ENCODE assay signal across 29 cellular contexts in the genomic region with DNA sequence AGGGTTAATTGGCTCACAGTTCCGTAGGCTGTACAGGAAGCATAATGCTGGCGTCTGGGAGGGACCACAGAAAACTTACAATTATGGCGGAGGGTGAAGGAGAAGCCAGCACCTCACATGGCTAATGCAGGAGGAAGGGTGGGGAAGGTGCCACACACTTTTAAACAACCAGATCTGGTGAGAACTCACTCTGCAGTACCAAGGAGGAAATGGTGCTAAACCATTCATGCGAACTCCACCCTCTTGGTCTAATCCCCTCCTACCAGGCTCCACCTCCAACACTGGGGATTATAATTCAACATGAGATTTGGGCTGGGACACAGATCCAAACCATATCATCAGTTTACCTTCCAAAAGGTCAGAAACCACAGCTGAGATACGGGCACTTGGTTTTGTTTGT.
DNase-seq lines count a peak whose midpoint lies in the region; ATAC-seq and TF ChIP-seq lines count a peak whose summit lies in the region.
"Had no signal": no experiment of that assay in that cellular context is flagged by ENCODE, and none has a peak within 500 bp of the region (broad histone marks: within the 10 kb centered on the region; RNA-seq: fewer than 3 reads in every experiment).

No MANE protein-coding gene starts in this region.

- intact Hi-C loops in cardiac septum (cut with DNase I) (no loop called here), left cardiac atrium (cut with DNase I) (no loop called here), natural killer cell (cut with micrococcal nuclease) (no loop called here)

- H3K27ac Mint-ChIP-seq in natural killer cell: peak overlapping the region; percentile 55 to 56
- peak overlapping the region in 1 of 2 donors; percentile 13 for H3K27ac Mint-ChIP-seq in natural killer cell treated with Interleukin-12 subunit alpha and Interleukin-12 subunit beta and Interleukin-15 and Interleukin-18, amount 100 ng/mL, for 72 hours
- peak overlapping the region; percentile 60 to 92 (median 84) for H3K27ac Mint-ChIP-seq in immature natural killer cell
- H3K27ac Mint-ChIP-seq: B cell; CD14-positive monocyte; CD4-positive, alpha-beta memory T cell; CD4-positive, alpha-beta T cell; CD4-positive, CD25-positive, alpha-beta regulatory T cell; CD8-positive, alpha-beta memory T cell; CD8-positive, alpha-beta T cell had no signal

- DNase-seq in cardiac septum (ENCODE audit: low spot score) (peak; percentile 12), left cardiac atrium (no peak), natural killer cell (no peak), immature natural killer cell (peak; percentile 20 to 48 (median 36))
- DNase-seq in natural killer cell treated with Interleukin-12 subunit alpha and Interleukin-12 subunit beta and Interleukin-15 and Interleukin-18, amount 100 ng/mL, for 72 hours (ENCODE audit: low spot score): no peak
- DNase-seq: 8988T; ACHN; AML-193; BE2C; C1 segment of cervical spinal cord; Caco-2; Calu3; CD4-positive, alpha-beta memory T cell; CD4-positive, alpha-beta T cell; CD4-positive, CD25-positive, alpha-beta regulatory T cell; CD8-positive, alpha-beta memory T cell; CD8-positive, alpha-beta T cell; COR-L47; DMS 273 treated with DMSO at 0.1 percent for 48 hours; DMS153; DMS53; DMS79; DMS79 treated with DMSO at 0.1 percent for 48 hours; DND-41; EL had no signal

- H3K4me1 Mint-ChIP-seq in natural killer cell (peaks cover 29 to 49% of the 10 kb centered on the region in 2 donors), immature natural killer cell (peaks cover 36 to 60% of the 10 kb centered on the region in 2 donors)
- H3K4me1 Mint-ChIP-seq in natural killer cell treated with Interleukin-12 subunit alpha and Interleukin-12 subunit beta and Interleukin-15 and Interleukin-18, amount 100 ng/mL, for 72 hours (ENCODE audit: low read depth in 2 of 2): peaks cover 7 to 29% of the 10 kb centered on the region in 2 donors
- H3K4me1 Mint-ChIP-seq: B cell; CD14-positive monocyte; CD4-positive, CD25-positive, alpha-beta regulatory T cell had no signal

- H3K4me3 Mint-ChIP-seq in natural killer cell (peak overlapping the region; percentile 69), immature natural killer cell (peak overlapping the region; percentile 14 to 77 (median 68))
- no peak overlapping the region for H3K4me3 Mint-ChIP-seq in natural killer cell treated with Interleukin-12 subunit alpha and Interleukin-12 subunit beta and Interleukin-15 and Interleukin-18, amount 100 ng/mL, for 72 hours
- H3K4me3 Mint-ChIP-seq: B cell; CD14-positive monocyte; CD4-positive, alpha-beta T cell; CD4-positive, CD25-positive, alpha-beta regulatory T cell; CD8-positive, alpha-beta memory T cell; CD8-positive, alpha-beta T cell had no signal

- no peak for TF ChIP-seq CTCF in natural killer cell (IDR thresholded peaks at IDR 0.05)

- H3K36me3 Mint-ChIP-seq in natural killer cell (no peaks in the 10 kb centered on the region), immature natural killer cell (peaks cover 0 to 20% (median 9%) of the 10 kb centered on the region in 3 donors)
- H3K36me3 Mint-ChIP-seq in natural killer cell treated with Interleukin-12 subunit alpha and Interleukin-12 subunit beta and Interleukin-15 and Interleukin-18, amount 100 ng/mL, for 72 hours: peaks cover 6% of the 10 kb centered on the region
- H3K36me3 Mint-ChIP-seq: CD14-positive monocyte; CD4-positive, alpha-beta memory T cell; CD4-positive, CD25-positive, alpha-beta regulatory T cell; CD8-positive, alpha-beta memory T cell; CD8-positive, alpha-beta T cell had no signal

- peaks cover 4% of the 10 kb centered on the region in 2 donors for H3K9me3 Mint-ChIP-seq in natural killer cell
- H3K9me3 Mint-ChIP-seq in natural killer cell treated with Interleukin-12 subunit alpha and Interleukin-12 subunit beta and Interleukin-15 and Interleukin-18, amount 100 ng/mL, for 72 hours: peaks cover 4% of the 10 kb centered on the region
- peaks cover 2 to 7% (median 3%) of the 10 kb centered on the region in 6 donors for H3K9me3 Mint-ChIP-seq in immature natural killer cell
- H3K9me3 Mint-ChIP-seq: CD4-positive, alpha-beta T cell; CD8-positive, alpha-beta T cell had no signal

- ATAC-seq in left cardiac atrium: no peak
- ATAC-seq in natural killer cell: peak; percentile 71 to 96 (median 95)
- ATAC-seq in natural killer cell treated with Interleukin-12 subunit alpha and Interleukin-12 subunit beta and Interleukin-15 and Interleukin-18, amount 100 ng/mL, for 72 hours: no peak
- no peak for ATAC-seq in SK-N-SH treated with all-trans-retinoic acid at 6 μM for 48 hours
- ATAC-seq: A549; CD8-positive, alpha-beta T cell had no signal

- no peaks in the 10 kb centered on the region for H3K27me3 Mint-ChIP-seq in natural killer cell (ENCODE audit: low read depth in 2 of 2)
- no peaks in the 10 kb centered on the region for H3K27me3 Mint-ChIP-seq in natural killer cell treated with Interleukin-12 subunit alpha and Interleukin-12 subunit beta and Interleukin-15 and Interleukin-18, amount 100 ng/mL, for 72 hours
- peaks cover 0 to 7% (median 7%) of the 10 kb centered on the region in 3 donors for H3K27me3 Mint-ChIP-seq in immature natural killer cell (ENCODE audit: low read depth in 3 of 3)
- H3K27me3 Mint-ChIP-seq: B cell; CD4-positive, alpha-beta memory T cell; CD4-positive, alpha-beta T cell had no signal

TF ChIP-seq in SK-N-SH treated with all-trans-retinoic acid at 6 μM for 48 hours, 23 proteins besides CTCF, POLR2A, EP300 and RAD21:
- TF ChIP-seq TCF4 (CRISPR knock-in tag; IDR thresholded peaks at IDR 0.05; ENCODE audit: borderline replicate concordance): no peak
- no peak for TF ChIP-seq CSDC2 (CRISPR knock-in tag; IDR thresholded peaks at IDR 0.05)
- no peak for TF ChIP-seq ZNF8 (CRISPR knock-in tag; IDR thresholded peaks at IDR 0.05)
- no peak for TF ChIP-seq ISL1 (CRISPR knock-in tag; IDR thresholded peaks at IDR 0.05)
- TF ChIP-seq, protein P1, sequence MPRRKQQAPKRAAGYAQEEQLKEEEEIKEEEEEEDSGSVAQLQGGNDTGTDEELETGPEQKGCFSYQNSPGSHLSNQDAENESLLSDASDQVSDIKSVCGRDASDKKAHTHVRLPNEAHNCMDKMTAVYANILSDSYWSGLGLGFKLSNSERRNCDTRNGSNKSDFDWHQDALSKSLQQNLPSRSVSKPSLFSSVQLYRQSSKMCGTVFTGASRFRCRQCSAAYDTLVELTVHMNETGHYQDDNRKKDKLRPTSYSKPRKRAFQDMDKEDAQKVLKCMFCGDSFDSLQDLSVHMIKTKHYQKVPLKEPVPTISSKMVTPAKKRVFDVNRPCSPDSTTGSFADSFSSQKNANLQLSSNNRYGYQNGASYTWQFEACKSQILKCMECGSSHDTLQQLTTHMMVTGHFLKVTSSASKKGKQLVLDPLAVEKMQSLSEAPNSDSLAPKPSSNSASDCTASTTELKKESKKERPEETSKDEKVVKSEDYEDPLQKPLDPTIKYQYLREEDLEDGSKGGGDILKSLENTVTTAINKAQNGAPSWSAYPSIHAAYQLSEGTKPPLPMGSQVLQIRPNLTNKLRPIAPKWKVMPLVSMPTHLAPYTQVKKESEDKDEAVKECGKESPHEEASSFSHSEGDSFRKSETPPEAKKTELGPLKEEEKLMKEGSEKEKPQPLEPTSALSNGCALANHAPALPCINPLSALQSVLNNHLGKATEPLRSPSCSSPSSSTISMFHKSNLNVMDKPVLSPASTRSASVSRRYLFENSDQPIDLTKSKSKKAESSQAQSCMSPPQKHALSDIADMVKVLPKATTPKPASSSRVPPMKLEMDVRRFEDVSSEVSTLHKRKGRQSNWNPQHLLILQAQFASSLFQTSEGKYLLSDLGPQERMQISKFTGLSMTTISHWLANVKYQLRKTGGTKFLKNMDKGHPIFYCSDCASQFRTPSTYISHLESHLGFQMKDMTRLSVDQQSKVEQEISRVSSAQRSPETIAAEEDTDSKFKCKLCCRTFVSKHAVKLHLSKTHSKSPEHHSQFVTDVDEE (CRISPR knock-in tag; IDR thresholded peaks at IDR 0.05): no peak
- TF ChIP-seq, protein P2, sequence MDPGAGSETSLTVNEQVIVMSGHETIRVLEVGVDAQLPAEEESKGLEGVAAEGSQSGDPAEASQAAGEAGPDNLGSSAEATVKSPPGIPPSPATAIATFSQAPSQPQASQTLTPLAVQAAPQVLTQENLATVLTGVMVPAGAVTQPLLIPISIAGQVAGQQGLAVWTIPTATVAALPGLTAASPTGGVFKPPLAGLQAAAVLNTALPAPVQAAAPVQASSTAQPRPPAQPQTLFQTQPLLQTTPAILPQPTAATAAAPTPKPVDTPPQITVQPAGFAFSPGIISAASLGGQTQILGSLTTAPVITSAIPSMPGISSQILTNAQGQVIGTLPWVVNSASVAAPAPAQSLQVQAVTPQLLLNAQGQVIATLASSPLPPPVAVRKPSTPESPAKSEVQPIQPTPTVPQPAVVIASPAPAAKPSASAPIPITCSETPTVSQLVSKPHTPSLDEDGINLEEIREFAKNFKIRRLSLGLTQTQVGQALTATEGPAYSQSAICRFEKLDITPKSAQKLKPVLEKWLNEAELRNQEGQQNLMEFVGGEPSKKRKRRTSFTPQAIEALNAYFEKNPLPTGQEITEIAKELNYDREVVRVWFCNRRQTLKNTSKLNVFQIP (CRISPR knock-in tag; IDR thresholded peaks at IDR 0.05; ENCODE audit: borderline replicate concordance, low read depth): no peak
- no peak for TF ChIP-seq ESRRG (CRISPR knock-in tag; IDR thresholded peaks at IDR 0.05)

Comparison
In these comparisons a context has a peak if more than half of its experiments do, and no peak if none do; other contexts are left out.
1. DNase-seq: peak in cardiac septum (single experiment) and immature natural killer cell (3 of 3); none in left cardiac atrium (single experiment), natural killer cell (single experiment) and natural killer cell treated with Interleukin-12 subunit alpha and Interleukin-12 subunit beta and Interleukin-15 and Interleukin-18, amount 100 ng/mL, for 72 hours (single experiment).
2. ATAC-seq: peak in natural killer cell (3 of 3); none in left cardiac atrium (0 of 2), natural killer cell treated with Interleukin-12 subunit alpha and Interleukin-12 subunit beta and Interleukin-15 and Interleukin-18, amount 100 ng/mL, for 72 hours (0 of 2) and SK-N-SH treated with all-trans-retinoic acid at 6 μM for 48 hours (single experiment).